In the genomic region with DNA sequence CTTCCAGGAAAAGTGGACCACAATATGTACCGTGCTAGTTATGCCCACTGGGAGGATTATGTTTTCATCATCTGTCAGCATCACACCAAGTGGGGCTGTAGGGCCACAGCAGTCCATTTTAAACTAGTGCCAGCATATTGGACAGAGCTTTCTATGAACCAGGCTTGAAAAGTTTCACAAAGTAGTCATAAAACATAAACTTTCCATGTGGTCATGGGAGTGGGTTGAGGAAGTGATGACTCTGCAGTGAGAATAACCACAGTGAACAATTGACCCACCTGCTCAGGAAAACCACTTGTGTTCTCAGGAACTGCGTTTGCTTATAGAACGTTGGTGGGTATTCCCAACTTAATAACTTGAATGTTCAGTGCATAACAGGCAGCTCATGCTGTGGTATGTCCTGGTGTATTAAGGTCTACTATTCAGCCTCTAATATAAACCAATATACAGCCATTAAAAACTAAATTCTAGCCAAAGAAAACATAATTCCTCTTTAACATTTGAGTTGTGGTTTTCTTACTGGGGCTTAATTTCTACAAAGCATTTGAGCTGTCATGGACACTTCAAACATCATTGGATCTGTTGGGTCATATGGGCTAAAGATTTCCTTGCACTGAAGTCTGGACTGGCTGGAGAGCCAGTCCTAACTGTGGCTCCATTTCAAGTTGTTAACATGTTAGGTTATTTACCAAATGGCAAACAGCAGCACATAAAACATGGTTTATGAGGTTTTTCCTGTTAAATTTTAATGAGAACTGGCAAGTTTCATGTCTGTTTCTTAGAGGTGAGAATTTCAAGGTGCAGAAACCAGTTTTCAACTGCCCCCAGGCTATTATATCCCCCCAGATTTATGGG, we compare ENCODE assay signal across 9 cellular contexts.
DNase-seq lines count a peak whose midpoint lies in the region; ATAC-seq, FAIRE-seq and TF ChIP-seq lines count a peak whose summit lies in the region.
"Had no signal": no experiment of that assay in that cellular context is flagged by ENCODE, and none has a peak within 500 bp of the region (broad histone marks: within the 10 kb centered on the region; RNA-seq: fewer than 3 reads in every experiment).

No MANE protein-coding gene starts in this region.

- intact Hi-C loops in colonic mucosa (cut with DNase I), result no loop called here

- no peaks in the 10 kb centered on the region for H3K36me3 Mint-ChIP-seq in osteocyte (ENCODE audit: unreplicated experiment)
- H3K36me3 Mint-ChIP-seq: brain had no signal

- no peaks in the 10 kb centered on the region for H3K4me1 ChIP-seq in colonic mucosa

- TF ChIP-seq CTCF in GM10266 (IDR thresholded peaks at IDR 0.05; ENCODE audit: control insufficient read depth, insufficient read depth, low read depth, missing control alignments), result no peak
- TF ChIP-seq CTCF in colonic mucosa (IDR thresholded peaks at IDR 0.05), result no peak
- no peak for TF ChIP-seq CTCF in osteocyte (IDR thresholded peaks at IDR 0.05)

- H3K27ac Mint-ChIP-seq in osteocyte (ENCODE audit: unreplicated experiment), result no peak overlapping the region
- H3K27ac Mint-ChIP-seq: brain had no signal

- no peaks in the 10 kb centered on the region for H3K9me3 ChIP-seq in colonic mucosa

- no peak overlapping the region for H3K9ac ChIP-seq in colonic mucosa (ENCODE audit: low read depth in 2 of 2, low read length in 2 of 2)

- no peak overlapping the region for H3K27ac ChIP-seq in colonic mucosa

- no peaks in the 10 kb centered on the region for H3K4me1 Mint-ChIP-seq in osteocyte (ENCODE audit: unreplicated experiment)
- H3K4me1 Mint-ChIP-seq: brain had no signal

- H3K36me3 ChIP-seq in colonic mucosa, result no peaks in the 10 kb centered on the region

- H3K4me3 Mint-ChIP-seq in osteocyte (ENCODE audit: unreplicated experiment), result no peak overlapping the region
- H3K4me3 Mint-ChIP-seq: brain had no signal

- DNase-seq in GM10266 (ENCODE audit: extremely low spot score) (peak; percentile 21), amniotic epithelial cell (ENCODE audit: low read depth) (peak; percentile 47), HTR-8/SVneo (ENCODE audit: insufficient read length, low spot score) (no peak), colonic mucosa (no peak), osteocyte (ENCODE audit: extremely low spot score, unreplicated experiment) (no peak)
- DNase-seq in activated CD4-positive, alpha-beta T cell treated with anti-CD3 and anti-CD28 coated beads, Interleukin-2, amount 50 U/mL, for 4 hours, result no peak

- H3K27me3 Mint-ChIP-seq in osteocyte (ENCODE audit: unreplicated experiment), result peaks cover 2% of the 10 kb centered on the region

- ATAC-seq in GM19455 (IDR thresholded peaks at IDR 0.05; ENCODE audit: unreplicated experiment), result peak; percentile 69
- ATAC-seq in HG03135 (IDR thresholded peaks at IDR 0.05; ENCODE audit: unreplicated experiment), result peak; percentile 89

- no peaks in the 10 kb centered on the region for H3K27me3 ChIP-seq in colonic mucosa

- FAIRE-seq in HTR-8/SVneo (lab: Jason Lieb, UNC), result no peak

- no peak overlapping the region for H3K4me3 ChIP-seq in colonic mucosa

- H3K9me3 Mint-ChIP-seq in osteocyte (ENCODE audit: unreplicated experiment), result no peaks in the 10 kb centered on the region
- H3K9me3 Mint-ChIP-seq: brain had no signal

Comparison
In these comparisons a context has a peak if more than half of its experiments do, and no peak if none do; other contexts are left out.
1. DNase-seq: peak in GM10266 (single experiment) and amniotic epithelial cell (single experiment); none in HTR-8/SVneo (single experiment), colonic mucosa (single experiment), activated CD4-positive, alpha-beta T cell treated with anti-CD3 and anti-CD28 coated beads, Interleukin-2, amount 50 U/mL, for 4 hours (0 of 2) and osteocyte (single experiment).